ENCODE assay signal across 11 cellular contexts in genomic region chr10:119896937-119897336, GRCh38. TPM values are rescaled to one million over a fixed set of nuclear protein-coding genes. Genes with fewer than 3 reads are reported as not detected.
DNase-seq lines count a peak whose midpoint lies in the region; ATAC-seq and TF ChIP-seq lines count a peak whose summit lies in the region.
"Had no signal": no experiment of that assay in that cellular context is flagged by ENCODE, and none has a peak within 500 bp of the region (broad histone marks: within the 10 kb centered on the region; RNA-seq: fewer than 3 reads in every experiment).

No MANE protein-coding gene starts in this region.

- 0 out of 2 replicates have a peak overlapping the region, but pooled peaks have one; percentile 18 for H2BK20ac ChIP-seq in IMR-90 (ENCODE audit: low read depth, low read length)

- peaks cover 9 to 70% of the 10 kb centered on the region in 2 experiments for H3K79me1 ChIP-seq in IMR-90 (ENCODE audit: low read depth in 1 of 2, low read length in 2 of 2)

- no peak overlapping the region for H2BK120ac ChIP-seq in IMR-90 (ENCODE audit: low read depth, low read length)

- peaks cover 17% of the 10 kb centered on the region for H3K36me3 ChIP-seq in IMR-90 (ENCODE audit: control insufficient read depth, insufficient read depth, low read length)

- no peak overlapping the region for H2AFZ ChIP-seq in IMR-90 (replicated peaks; ENCODE audit: low read length, poor library complexity)

- H3K4ac ChIP-seq in IMR-90 (ENCODE audit: low read depth, low read length): peak overlapping the region; percentile 36; the same call in 1 of the 2 replicates

- peaks cover 10% of the 10 kb centered on the region for H3K4me1 ChIP-seq in IMR-90 (ENCODE audit: control insufficient read depth, insufficient read depth, low read length)
- H3K4me1 ChIP-seq: SJCRH30 had no signal

- H2AK9ac ChIP-seq in IMR-90 (replicated peaks; ENCODE audit: low read depth, low read length, poor library complexity): peak overlapping the region; percentile 23

- H3K4me2 ChIP-seq in IMR-90 (ENCODE audit: low read depth, low read length): peak overlapping the region; percentile 27

- DNase-seq in IMR-90 (no peak), cardiac fibroblast (ENCODE audit: low read depth in 2 of 2) (peak; percentile 36 to 65), left kidney (ENCODE audit: low read depth, low spot score) (peak; percentile 60), substantia nigra (lab: John Stamatoyannopoulos, UW) (peak in 27 of 49 donors; percentile 1 to 69 (median 19)), NCI-H2171 treated with DMSO at 0.1 percent for 48 hours (lab: John Stamatoyannopoulos, UW) (no peak), putamen (ENCODE audit: low spot score) (no peak)
- no peak for DNase-seq in activated effector memory CD4-positive, alpha-beta T cell treated with Interleukin-2 at 50 U/mL for 16 hours
- DNase-seq: activated T-cell treated with anti-CD3 and anti-CD28 coated beads, Interleukin-2, amount 50 U/mL, for 1 hour; H7 had no signal

- H4K91ac ChIP-seq in IMR-90 (ENCODE audit: insufficient read depth, low read depth, low read length): no peak overlapping the region

- H3K18ac ChIP-seq in IMR-90 (ENCODE audit: low read depth, low read length): no peak overlapping the region

- POLR2A ChIA-PET in IMR-90 (lab: Charles Lee; ENCODE audit: unreplicated experiment): no interaction called here

- peak overlapping the region; percentile 38; the same call in 1 of the 2 replicates for H3K27ac ChIP-seq in IMR-90 (ENCODE audit: insufficient read depth, low read length)
- no peak overlapping the region for H3K27ac ChIP-seq in substantia nigra (ENCODE audit: low read depth, low read length, poor library complexity, severe bottlenecking)
- H3K27ac ChIP-seq: SJCRH30 had no signal

- no peak overlapping the region for H3K56ac ChIP-seq in IMR-90 (ENCODE audit: extremely low read depth, insufficient read depth, low read length)

- H3K9ac ChIP-seq in IMR-90 (ENCODE audit: low read depth, low read length): no peak overlapping the region

- dilution Hi-C loops in IMR-90 (cut with HindIII; ENCODE audit: low sequenced_read_pairs, unreplicated experiment): no loop called here

- WGBS in IMR-90 (ENCODE audit: extremely low coverage in 2 of 2, insufficient read length in 1 of 2), 2 experiments: no CpG with 5 or more reads among the region's 4 CpGs

- no peaks in the 10 kb centered on the region for H3K9me3 ChIP-seq in IMR-90 (ENCODE audit: control insufficient read depth, insufficient read depth, low read length)
- H3K9me3 ChIP-seq: SJCRH30 had no signal

- TF ChIP-seq POLR2A in IMR-90 (IDR thresholded peaks at IDR 0.05; ENCODE audit: low read depth, low read length): no peak

- H3K23ac ChIP-seq in IMR-90 (ENCODE audit: low read depth, low read length): peak overlapping the region; percentile 38; the same call in 1 of the 2 replicates

- CTCF ChIA-PET in IMR-90 (lab: Yijun Ruan, JAX): interaction anchor here (0.6 kb wide), 1 partner anchor 16 kb away, joined by 4 read pairs; no protein-coding TSS in a partner anchor

- peak overlapping the region; percentile 46 for H2BK5ac ChIP-seq in IMR-90 (ENCODE audit: low read depth, low read length, poor library complexity, severe bottlenecking)

- ATAC-seq in IMR-90 (ENCODE audit: low read depth) (no peak), GM21786 (IDR thresholded peaks at IDR 0.05; ENCODE audit: unreplicated experiment) (no peak)

- H3K27me3 ChIP-seq in IMR-90 (ENCODE audit: control insufficient read depth, insufficient read depth, low read length): no peaks in the 10 kb centered on the region
- H3K27me3 ChIP-seq: SJCRH30 had no signal

- H2AK5ac ChIP-seq in IMR-90 (ENCODE audit: low read depth, low read length): peak overlapping the region; percentile 85

- peaks cover 60% of the 10 kb centered on the region for H4K20me1 ChIP-seq in IMR-90 (ENCODE audit: insufficient read depth, low read length)

- no TSS peak for BruUV-seq in IMR-90 (replicated peaks; lab: Mats Ljungman, UMichigan)

- intact Hi-C loops in IMR-90 (cut with micrococcal nuclease): no loop called here

- H2BK15ac ChIP-seq in IMR-90 (ENCODE audit: low read depth, low read length): no peak overlapping the region

- H4K5ac ChIP-seq in IMR-90 (ENCODE audit: low read depth, low read length): no peak overlapping the region

- no peak overlapping the region for H3K14ac ChIP-seq in IMR-90 (replicated peaks; ENCODE audit: low read depth, low read length)

- H3K4me3 ChIP-seq in IMR-90 (ENCODE audit: insufficient read depth, low read depth, low read length) (no peak overlapping the region), cardiac fibroblast (replicated peaks in 1 of 2; ENCODE audit: low read depth in 2 of 2, low read length in 2 of 2) (no peak overlapping the region)
- H3K4me3 ChIP-seq: SJCRH30 had no signal

- H4K8ac ChIP-seq in IMR-90 (ENCODE audit: low read depth in 2 of 2, low read length in 2 of 2): no peak overlapping the region

- in situ Hi-C loops in IMR-90 (cut with MboI; ENCODE audit: low sequenced_read_pairs): no loop called here

- peaks cover 25% of the 10 kb centered on the region for H3K9me1 ChIP-seq in IMR-90 (ENCODE audit: insufficient read depth, low read length)

- TF ChIP-seq RAD21 in IMR-90 (IDR thresholded peaks at IDR 0.05; ENCODE audit: low read length): no peak

- TF ChIP-seq CTCF in IMR-90 (conservative IDR thresholded peaks at IDR 0.05; ENCODE audit: low read depth, low read length): no peak
- no peak for TF ChIP-seq CTCF in cardiac fibroblast (IDR thresholded peaks at IDR 0.05; ENCODE audit: low read depth, low read length)

TF ChIP-seq in IMR-90, 13 proteins besides CTCF, POLR2A, EP300 and RAD21:
- TF ChIP-seq SMC3 (IDR thresholded peaks at IDR 0.05; ENCODE audit: low read depth, low read length) (no peak), NFE2L2 (IDR thresholded peaks at IDR 0.05; ENCODE audit: low read depth, low read length) (no peak), BHLHE40 (IDR thresholded peaks at IDR 0.05; ENCODE audit: low read depth, low read length) (no peak), MAZ (IDR thresholded peaks at IDR 0.05; ENCODE audit: borderline replicate concordance, low read depth, low read length) (no peak), ELK1 (IDR thresholded peaks at IDR 0.05; ENCODE audit: borderline replicate concordance, low read depth, low read length) (no peak), RCOR1 (IDR thresholded peaks at IDR 0.05; ENCODE audit: insufficient replicate concordance, low read length) (no peak), USF2 (IDR thresholded peaks at IDR 0.05; ENCODE audit: low read depth, low read length) (no peak), MAFK (IDR thresholded peaks at IDR 0.05; ENCODE audit: low read depth, low read length) (no peak), RFX5 (IDR thresholded peaks at IDR 0.05; ENCODE audit: low read depth, low read length) (no peak)
TF ChIP-seq in IMR-90: peak in this region for 0.

RNA-seq across cellular contexts. Expression of gene SEC23IP, which starts 4.4 kb away (rescaled TPM):
- total RNA-seq in IMR-90 (2012; rRNA removed): 33.6 and 39.8 TPM in 2 replicates
- 30.5 and 37.4 TPM in 2 replicates for polyA plus RNA-seq in IMR-90 (2012; rRNA removed)
- polyA plus RNA-seq in IMR-90 (2012; cell fraction: cytosol; rRNA removed): 7.8 and 12.8 TPM in 2 replicates
- 14.2 and 47.4 TPM in 2 replicates for polyA plus RNA-seq in IMR-90 (2012; cell fraction: nucleus; rRNA removed; ENCODE audit: low replicate concordance)

RNA-seq across cellular contexts. Expression of gene MCMBP, which starts 24.3 kb away (rescaled TPM):
- 59.9 and 64.4 TPM in 2 replicates for total RNA-seq in IMR-90 (2012; rRNA removed)
- 36.8 and 39.0 TPM in 2 replicates for polyA plus RNA-seq in IMR-90 (2012; rRNA removed)
- 11.1 and 17.7 TPM in 2 replicates for polyA plus RNA-seq in IMR-90 (2012; cell fraction: cytosol; rRNA removed)
- polyA plus RNA-seq in IMR-90 (2012; cell fraction: nucleus; rRNA removed; ENCODE audit: low replicate concordance): 4.8 and 25.7 TPM in 2 replicates

Comparison
In these comparisons a context has a peak if more than half of its experiments do, and no peak if none do; other contexts are left out.
1. DNase-seq: peak in cardiac fibroblast (2 of 2), left kidney (single experiment) and substantia nigra (27 of 49); none in IMR-90 (single experiment), NCI-H2171 treated with DMSO at 0.1 percent for 48 hours (single experiment), putamen (single experiment) and activated effector memory CD4-positive, alpha-beta T cell treated with Interleukin-2 at 50 U/mL for 16 hours (single experiment).